Comparison of ENCODE assay signal across 11 cellular contexts in genomic region chr3:60594025-60594424, GRCh38.
DNase-seq lines count a peak whose midpoint lies in the region; ATAC-seq and TF ChIP-seq lines count a peak whose summit lies in the region.
"Had no signal": no experiment of that assay in that cellular context is flagged by ENCODE, and none has a peak within 500 bp of the region (broad histone marks: within the 10 kb centered on the region; RNA-seq: fewer than 3 reads in every experiment).

No MANE protein-coding gene starts in this region.

- H3K4me1 ChIP-seq in body of pancreas (no peaks in the 10 kb centered on the region), right cardiac atrium (ENCODE audit: control insufficient read depth, insufficient read depth, low read length) (peaks cover 8% of the 10 kb centered on the region), suprapubic skin (peaks cover 9% of the 10 kb centered on the region)

- H3K27me3 ChIP-seq in body of pancreas: no peaks in the 10 kb centered on the region
- H3K27me3 ChIP-seq in right cardiac atrium (ENCODE audit: control insufficient read depth, insufficient read depth): no peaks in the 10 kb centered on the region
- H3K27me3 ChIP-seq in suprapubic skin: no peaks in the 10 kb centered on the region

- H3K4me1 Mint-ChIP-seq in activated T-helper 1 cell treated with anti-CD3 and anti-CD28 coated beads, Interleukin-12 subunit alpha, Interleukin-12 subunit beta, Interleukin-2, Interleukin-4 antibody, amounts not matched to agents 30 ng/mL and 10 ng/mL and 1 ng/mL, durations not matched to agents 14 hours and 24 hours and 36 hours (ENCODE audit: low read depth): no peaks in the 10 kb centered on the region

- TF ChIP-seq CTCF in body of pancreas (IDR thresholded peaks at IDR 0.05) (no peak), suprapubic skin (IDR thresholded peaks at IDR 0.05) (no peak)

- no peak for TF ChIP-seq POLR2A in body of pancreas (IDR thresholded peaks at IDR 0.05)
- TF ChIP-seq POLR2A in suprapubic skin (IDR thresholded peaks at IDR 0.05): no peak

- no peak overlapping the region for H3K4me3 Mint-ChIP-seq in activated T-helper 1 cell treated with anti-CD3 and anti-CD28 coated beads, Interleukin-12 subunit alpha, Interleukin-12 subunit beta, Interleukin-2, Interleukin-4 antibody, amounts not matched to agents 30 ng/mL and 10 ng/mL and 1 ng/mL, durations not matched to agents 14 hours and 24 hours and 36 hours

- DNase-seq in NCI-H2196 (lab: John Stamatoyannopoulos, UW; ENCODE audit: unreplicated experiment) (peak; percentile 3), body of pancreas (peak; percentile 50 to 72 (median 70)), right cardiac atrium (peak; percentile 81 to 90 (median 81)), suprapubic skin (ENCODE audit: low spot score in 2 of 2) (peak; percentile 79 to 89), GOT3 (lab: John Stamatoyannopoulos, UW) (no peak)
- no peak for DNase-seq in activated T-helper 1 cell treated with anti-CD3 and anti-CD28 coated beads, Interleukin-12 subunit alpha, Interleukin-12 subunit beta, Interleukin-2, Interleukin-4 antibody, amounts not matched to agents 30 ng/mL and 10 ng/mL and 1 ng/mL, durations not matched to agents 14 hours and 24 hours and 36 hours (ENCODE audit: low spot score)
- DNase-seq: H7, NCI-H1436, occipital lobe had no signal

- H3K36me3 ChIP-seq in body of pancreas (replicated peaks in 1 of 2; ENCODE audit: insufficient read depth in 1 of 2, low read depth in 2 of 2) (no peaks in the 10 kb centered on the region), suprapubic skin (no peaks in the 10 kb centered on the region)

- no peaks in the 10 kb centered on the region for H3K36me3 Mint-ChIP-seq in activated T-helper 1 cell treated with anti-CD3 and anti-CD28 coated beads, Interleukin-12 subunit alpha, Interleukin-12 subunit beta, Interleukin-2, Interleukin-4 antibody, amounts not matched to agents 30 ng/mL and 10 ng/mL and 1 ng/mL, durations not matched to agents 14 hours and 24 hours and 36 hours (ENCODE audit: low read depth)

- WGBS in body of pancreas, 2 donors: 27 to 31% methylated on average over 6 of the region's 6 CpGs
- whole genome bisulfite sequencing in right cardiac atrium: 19% methylated on average over 6 of the region's 6 CpGs
- WGBS in suprapubic skin: 27% methylated on average over 6 of the region's 6 CpGs

- no peaks in the 10 kb centered on the region for H3K9me3 Mint-ChIP-seq in activated T-helper 1 cell treated with anti-CD3 and anti-CD28 coated beads, Interleukin-12 subunit alpha, Interleukin-12 subunit beta, Interleukin-2, Interleukin-4 antibody, amounts not matched to agents 30 ng/mL and 10 ng/mL and 1 ng/mL, durations not matched to agents 14 hours and 24 hours and 36 hours

- H3K27ac Mint-ChIP-seq in activated T-helper 1 cell treated with anti-CD3 and anti-CD28 coated beads, Interleukin-12 subunit alpha, Interleukin-12 subunit beta, Interleukin-2, Interleukin-4 antibody, amounts not matched to agents 30 ng/mL and 10 ng/mL and 1 ng/mL, durations not matched to agents 14 hours and 24 hours and 36 hours: no peak overlapping the region

- H3K9me3 ChIP-seq in body of pancreas (no peaks in the 10 kb centered on the region), right cardiac atrium (ENCODE audit: control insufficient read depth, low read length) (no peaks in the 10 kb centered on the region), suprapubic skin (no peaks in the 10 kb centered on the region)

- H3K27ac ChIP-seq in body of pancreas (no peak overlapping the region), right cardiac atrium (ENCODE audit: low read length) (no peak overlapping the region), suprapubic skin (no peak overlapping the region)

- TF ChIP-seq EP300 in suprapubic skin (IDR thresholded peaks at IDR 0.05): no peak

- ATAC-seq in body of pancreas (no peak), right cardiac atrium (peak; percentile 81 to 84), GM19463 (IDR thresholded peaks at IDR 0.05; ENCODE audit: unreplicated experiment) (no peak)
- ATAC-seq: SK-N-SH treated with all-trans-retinoic acid at 6 μM for 48 hours had no signal

- peaks cover 2% of the 10 kb centered on the region for H3K27me3 Mint-ChIP-seq in activated T-helper 1 cell treated with anti-CD3 and anti-CD28 coated beads, Interleukin-12 subunit alpha, Interleukin-12 subunit beta, Interleukin-2, Interleukin-4 antibody, amounts not matched to agents 30 ng/mL and 10 ng/mL and 1 ng/mL, durations not matched to agents 14 hours and 24 hours and 36 hours (ENCODE audit: insufficient read depth)

- no peak overlapping the region for H3K4me3 ChIP-seq in body of pancreas
- no peak overlapping the region for H3K4me3 ChIP-seq in right cardiac atrium (ENCODE audit: low read length)
- no peak overlapping the region for H3K4me3 ChIP-seq in suprapubic skin

- intact Hi-C loops in body of pancreas (cut with DNase I): no loop called here
- intact Hi-C loops in right cardiac atrium (cut with DNase I): no loop called here
- intact Hi-C loops in activated T-helper 1 cell treated with anti-CD3 and anti-CD28 coated beads, Interleukin-12 subunit alpha, Interleukin-12 subunit beta, Interleukin-2, Interleukin-4 antibody, amounts not matched to agents 30 ng/mL and 10 ng/mL and 1 ng/mL, durations not matched to agents 14 hours and 24 hours and 36 hours (cut with micrococcal nuclease): no loop called here

Comparison
In these comparisons a context has a peak if more than half of its experiments do, and no peak if none do; other contexts are left out.
1. DNase-seq: peak in NCI-H2196 (single experiment), body of pancreas (4 of 4), right cardiac atrium (3 of 3) and suprapubic skin (2 of 2); none in activated T-helper 1 cell treated with anti-CD3 and anti-CD28 coated beads, Interleukin-12 subunit alpha, Interleukin-12 subunit beta, Interleukin-2, Interleukin-4 antibody, amounts not matched to agents 30 ng/mL and 10 ng/mL and 1 ng/mL, durations not matched to agents 14 hours and 24 hours and 36 hours (single experiment) and GOT3 (single experiment).
2. ATAC-seq: peak in right cardiac atrium (2 of 2); none in body of pancreas (single experiment) and GM19463 (single experiment).